ENCODE assay signal across 1 cellular context in genomic region chr10:110872145-110872983, GRCh38.
TF ChIP-seq lines count a peak whose summit lies in the region.

No MANE protein-coding gene starts in this region.

TF ChIP-seq in HepG2, 621 proteins besides CTCF, POLR2A, EP300 and RAD21 (continued from another document):
- TF ChIP-seq, protein P1, sequence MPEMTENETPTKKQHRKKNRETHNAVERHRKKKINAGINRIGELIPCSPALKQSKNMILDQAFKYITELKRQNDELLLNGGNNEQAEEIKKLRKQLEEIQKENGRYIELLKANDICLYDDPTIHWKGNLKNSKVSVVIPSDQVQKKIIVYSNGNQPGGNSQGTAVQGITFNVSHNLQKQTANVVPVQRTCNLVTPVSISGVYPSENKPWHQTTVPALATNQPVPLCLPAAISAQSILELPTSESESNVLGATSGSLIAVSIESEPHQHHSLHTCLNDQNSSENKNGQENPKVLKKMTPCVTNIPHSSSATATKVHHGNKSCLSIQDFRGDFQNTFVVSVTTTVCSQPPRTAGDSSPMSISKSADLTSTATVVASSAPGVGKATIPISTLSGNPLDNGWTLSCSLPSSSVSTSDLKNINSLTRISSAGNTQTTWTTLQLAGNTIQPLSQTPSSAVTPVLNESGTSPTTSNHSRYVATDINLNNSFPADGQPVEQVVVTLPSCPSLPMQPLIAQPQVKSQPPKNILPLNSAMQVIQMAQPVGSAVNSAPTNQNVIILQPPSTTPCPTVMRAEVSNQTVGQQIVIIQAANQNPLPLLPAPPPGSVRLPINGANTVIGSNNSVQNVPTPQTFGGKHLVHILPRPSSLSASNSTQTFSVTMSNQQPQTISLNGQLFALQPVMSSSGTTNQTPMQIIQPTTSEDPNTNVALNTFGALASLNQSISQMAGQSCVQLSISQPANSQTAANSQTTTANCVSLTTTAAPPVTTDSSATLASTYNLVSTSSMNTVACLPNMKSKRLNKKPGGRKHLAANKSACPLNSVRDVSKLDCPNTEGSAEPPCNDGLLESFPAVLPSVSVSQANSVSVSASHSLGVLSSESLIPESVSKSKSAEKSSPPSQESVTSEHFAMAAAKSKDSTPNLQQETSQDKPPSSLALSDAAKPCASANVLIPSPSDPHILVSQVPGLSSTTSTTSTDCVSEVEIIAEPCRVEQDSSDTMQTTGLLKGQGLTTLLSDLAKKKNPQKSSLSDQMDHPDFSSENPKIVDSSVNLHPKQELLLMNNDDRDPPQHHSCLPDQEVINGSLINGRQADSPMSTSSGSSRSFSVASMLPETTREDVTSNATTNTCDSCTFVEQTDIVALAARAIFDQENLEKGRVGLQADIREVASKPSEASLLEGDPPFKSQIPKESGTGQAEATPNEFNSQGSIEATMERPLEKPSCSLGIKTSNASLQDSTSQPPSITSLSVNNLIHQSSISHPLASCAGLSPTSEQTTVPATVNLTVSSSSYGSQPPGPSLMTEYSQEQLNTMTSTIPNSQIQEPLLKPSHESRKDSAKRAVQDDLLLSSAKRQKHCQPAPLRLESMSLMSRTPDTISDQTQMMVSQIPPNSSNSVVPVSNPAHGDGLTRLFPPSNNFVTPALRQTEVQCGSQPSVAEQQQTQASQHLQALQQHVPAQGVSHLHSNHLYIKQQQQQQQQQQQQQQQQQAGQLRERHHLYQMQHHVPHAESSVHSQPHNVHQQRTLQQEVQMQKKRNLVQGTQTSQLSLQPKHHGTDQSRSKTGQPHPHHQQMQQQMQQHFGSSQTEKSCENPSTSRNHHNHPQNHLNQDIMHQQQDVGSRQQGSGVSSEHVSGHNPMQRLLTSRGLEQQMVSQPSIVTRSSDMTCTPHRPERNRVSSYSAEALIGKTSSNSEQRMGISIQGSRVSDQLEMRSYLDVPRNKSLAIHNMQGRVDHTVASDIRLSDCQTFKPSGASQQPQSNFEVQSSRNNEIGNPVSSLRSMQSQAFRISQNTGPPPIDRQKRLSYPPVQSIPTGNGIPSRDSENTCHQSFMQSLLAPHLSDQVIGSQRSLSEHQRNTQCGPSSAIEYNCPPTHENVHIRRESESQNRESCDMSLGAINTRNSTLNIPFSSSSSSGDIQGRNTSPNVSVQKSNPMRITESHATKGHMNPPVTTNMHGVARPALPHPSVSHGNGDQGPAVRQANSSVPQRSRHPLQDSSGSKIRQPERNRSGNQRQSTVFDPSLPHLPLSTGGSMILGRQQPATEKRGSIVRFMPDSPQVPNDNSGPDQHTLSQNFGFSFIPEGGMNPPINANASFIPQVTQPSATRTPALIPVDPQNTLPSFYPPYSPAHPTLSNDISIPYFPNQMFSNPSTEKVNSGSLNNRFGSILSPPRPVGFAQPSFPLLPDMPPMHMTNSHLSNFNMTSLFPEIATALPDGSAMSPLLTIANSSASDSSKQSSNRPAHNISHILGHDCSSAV (CRISPR knock-in tag; IDR thresholded peaks at IDR 0.05; ENCODE audit: borderline replicate concordance): no peak
- TF ChIP-seq RBFOX2 (IDR thresholded peaks at IDR 0.05; ENCODE audit: low read depth, low read length) (peak; percentile 91), ZGPAT (CRISPR knock-in tag; IDR thresholded peaks at IDR 0.05) (peak; percentile 42; the same call in 1 of the 2 replicates), MLXIP (CRISPR knock-in tag; IDR thresholded peaks at IDR 0.05; ENCODE audit: borderline replicate concordance) (no peak), SALL1 (CRISPR knock-in tag; IDR thresholded peaks at IDR 0.05) (peak; percentile 56; the same call in 1 of the 2 replicates), ZNF879 (CRISPR knock-in tag; IDR thresholded peaks at IDR 0.05) (0 out of 2 replicates have a peak, but pooled peaks have one; percentile 37), RBM39 (IDR thresholded peaks at IDR 0.05; ENCODE audit: low read depth, low read length, poor library complexity, severe bottlenecking) (peak; percentile 74), ZFAT (CRISPR knock-in tag; conservative IDR thresholded peaks at IDR 0.05) (no peak), ZNF547 (CRISPR knock-in tag; IDR thresholded peaks at IDR 0.05) (peak; percentile 63; the same call in 1 of the 2 replicates), ZNF138 (CRISPR knock-in tag; IDR thresholded peaks at IDR 0.05; ENCODE audit: low read depth) (0 out of 2 replicates have a peak, but pooled peaks have one; percentile 21), ZNF136 (CRISPR knock-in tag; IDR thresholded peaks at IDR 0.05; ENCODE audit: low read depth) (peak; percentile 54; the same call in 1 of the 2 replicates), ZNF44 (CRISPR knock-in tag; IDR thresholded peaks at IDR 0.05) (peak; percentile 69; the same call in 1 of the 2 replicates), ZNF766 (CRISPR knock-in tag; IDR thresholded peaks at IDR 0.05; ENCODE audit: borderline replicate concordance) (peak; percentile 70; the same call in 1 of the 2 replicates), SNRNP70 (IDR thresholded peaks at IDR 0.05; ENCODE audit: low read depth, low read length) (no peak), ZNF567 (CRISPR knock-in tag; IDR thresholded peaks at IDR 0.05; ENCODE audit: borderline replicate concordance) (0 out of 2 replicates have a peak, but pooled peaks have one; percentile 63)
- TF ChIP-seq, protein P2, sequence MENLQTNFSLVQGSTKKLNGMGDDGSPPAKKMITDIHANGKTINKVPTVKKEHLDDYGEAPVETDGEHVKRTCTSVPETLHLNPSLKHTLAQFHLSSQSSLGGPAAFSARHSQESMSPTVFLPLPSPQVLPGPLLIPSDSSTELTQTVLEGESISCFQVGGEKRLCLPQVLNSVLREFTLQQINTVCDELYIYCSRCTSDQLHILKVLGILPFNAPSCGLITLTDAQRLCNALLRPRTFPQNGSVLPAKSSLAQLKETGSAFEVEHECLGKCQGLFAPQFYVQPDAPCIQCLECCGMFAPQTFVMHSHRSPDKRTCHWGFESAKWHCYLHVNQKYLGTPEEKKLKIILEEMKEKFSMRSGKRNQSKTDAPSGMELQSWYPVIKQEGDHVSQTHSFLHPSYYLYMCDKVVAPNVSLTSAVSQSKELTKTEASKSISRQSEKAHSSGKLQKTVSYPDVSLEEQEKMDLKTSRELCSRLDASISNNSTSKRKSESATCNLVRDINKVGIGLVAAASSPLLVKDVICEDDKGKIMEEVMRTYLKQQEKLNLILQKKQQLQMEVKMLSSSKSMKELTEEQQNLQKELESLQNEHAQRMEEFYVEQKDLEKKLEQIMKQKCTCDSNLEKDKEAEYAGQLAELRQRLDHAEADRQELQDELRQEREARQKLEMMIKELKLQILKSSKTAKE (CRISPR knock-in tag; IDR thresholded peaks at IDR 0.05; ENCODE audit: borderline replicate concordance): 0 out of 2 replicates have a peak, but pooled peaks have one; percentile 15
- TF ChIP-seq, protein P3, sequence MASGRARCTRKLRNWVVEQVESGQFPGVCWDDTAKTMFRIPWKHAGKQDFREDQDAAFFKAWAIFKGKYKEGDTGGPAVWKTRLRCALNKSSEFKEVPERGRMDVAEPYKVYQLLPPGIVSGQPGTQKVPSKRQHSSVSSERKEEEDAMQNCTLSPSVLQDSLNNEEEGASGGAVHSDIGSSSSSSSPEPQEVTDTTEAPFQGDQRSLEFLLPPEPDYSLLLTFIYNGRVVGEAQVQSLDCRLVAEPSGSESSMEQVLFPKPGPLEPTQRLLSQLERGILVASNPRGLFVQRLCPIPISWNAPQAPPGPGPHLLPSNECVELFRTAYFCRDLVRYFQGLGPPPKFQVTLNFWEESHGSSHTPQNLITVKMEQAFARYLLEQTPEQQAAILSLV (CRISPR knock-in tag; IDR thresholded peaks at IDR 0.05; ENCODE audit: borderline replicate concordance): 0 out of 2 replicates have a peak, but pooled peaks have one; percentile 14
